1 cellular context compared by ENCODE assay signal in genomic region chr19:8552810-8553209, GRCh38.
TF ChIP-seq lines count a peak whose summit lies in the region.

No MANE protein-coding gene starts in this region.

TF ChIP-seq in H1, 55 proteins besides CTCF, POLR2A, EP300 and RAD21:
- TF ChIP-seq SP4 (IDR thresholded peaks at IDR 0.05; ENCODE audit: low read length) (peak; percentile 82; the same call in 1 of the 2 replicates), TCF12 (IDR thresholded peaks at IDR 0.05; ENCODE audit: low read depth, low read length) (no peak), RFX5 (IDR thresholded peaks at IDR 0.05; ENCODE audit: borderline replicate concordance, low read depth, low read length) (no peak), SP1 (IDR thresholded peaks at IDR 0.05; ENCODE audit: low read depth, low read length) (no peak), SIN3A (conservative IDR thresholded peaks at IDR 0.05 in 1 of 2, IDR thresholded peaks at IDR 0.05 in 1 of 2; ENCODE audit: low read depth in 1 of 2, low read length in 2 of 2) (peak; percentile 90 to 94; a peak in 3 of 4 replicates), TEAD4 (IDR thresholded peaks at IDR 0.05; ENCODE audit: low read depth, low read length) (peak; percentile 6; the same call in 1 of the 2 replicates), GTF2F1 (IDR thresholded peaks at IDR 0.05; ENCODE audit: borderline replicate concordance, low read depth, low read length) (no peak), ASH2L (IDR thresholded peaks at IDR 0.05; ENCODE audit: low read length) (no peak), SIX5 (IDR thresholded peaks at IDR 0.05; ENCODE audit: low read depth, low read length) (peak; percentile 87), SAP30 (IDR thresholded peaks at IDR 0.05; ENCODE audit: insufficient read depth, insufficient replicate concordance, low read length) (no peak), CTBP2 (IDR thresholded peaks at IDR 0.05; ENCODE audit: borderline replicate concordance, insufficient read depth, insufficient read length, low read length) (no peak), CHD1 (IDR thresholded peaks at IDR 0.05; ENCODE audit: low read depth, low read length) (no peak), SP2 (IDR thresholded peaks at IDR 0.05; ENCODE audit: low read length) (no peak), GABPA (IDR thresholded peaks at IDR 0.05; ENCODE audit: borderline replicate concordance, insufficient read depth, low read length) (peak; percentile 98), CHD7 (IDR thresholded peaks at IDR 0.05; ENCODE audit: insufficient replicate concordance, low read length) (no peak), JUND (IDR thresholded peaks at IDR 0.05; ENCODE audit: low read length) (no peak), ZNF274 (IDR thresholded peaks at IDR 0.05; ENCODE audit: borderline replicate concordance, extremely low read depth, low read length) (no peak), KDM4A (IDR thresholded peaks at IDR 0.05; ENCODE audit: low read depth, low read length, severe bottlenecking) (no peak), NRF1 (IDR thresholded peaks at IDR 0.05; ENCODE audit: low read depth, low read length) (no peak), BRCA1 (IDR thresholded peaks at IDR 0.05; ENCODE audit: low read depth, low read length) (peak; percentile 70), PHF8 (conservative IDR thresholded peaks at IDR 0.05; ENCODE audit: low read depth, low read length) (no peak), E2F6 (IDR thresholded peaks at IDR 0.05) (no peak), CHD2 (IDR thresholded peaks at IDR 0.05; ENCODE audit: low read length) (peak; percentile 50; the same call in 1 of the 2 replicates), CREB1 (IDR thresholded peaks at IDR 0.05) (no peak), HDAC6 (IDR thresholded peaks at IDR 0.05; ENCODE audit: low read depth, low read length) (no peak), POLR2AphosphoS5 (IDR thresholded peaks at IDR 0.05; ENCODE audit: low read depth, low read length) (no peak), EGR1 (IDR thresholded peaks at IDR 0.05; ENCODE audit: borderline replicate concordance, low read depth, low read length) (no peak), MAFK (IDR thresholded peaks at IDR 0.05; ENCODE audit: low read depth, low read length) (no peak), BACH1 (IDR thresholded peaks at IDR 0.05; ENCODE audit: low read length) (no peak), CEBPB (IDR thresholded peaks at IDR 0.05; ENCODE audit: low read depth, low read length) (no peak), SUZ12 (IDR thresholded peaks at IDR 0.05; ENCODE audit: low read length) (no peak), FOSL1 (IDR thresholded peaks at IDR 0.05; ENCODE audit: insufficient read depth, low read depth, low read length) (no peak), YY1 (IDR thresholded peaks at IDR 0.05; ENCODE audit: low read depth, low read length) (peak; percentile 99), SIRT6 (IDR thresholded peaks at IDR 0.05; ENCODE audit: low read length) (no peak), RBBP5 (IDR thresholded peaks at IDR 0.05; ENCODE audit: borderline replicate concordance, low read depth, low read length) (no peak), HDAC2 (IDR thresholded peaks at IDR 0.05; ENCODE audit: borderline replicate concordance in 1 of 2, low read depth in 2 of 2, low read length in 2 of 2) (no peak), TBP (IDR thresholded peaks at IDR 0.05; ENCODE audit: low read depth, low read length) (no peak), NANOG (IDR thresholded peaks at IDR 0.05; ENCODE audit: insufficient read depth, low read depth, low read length, poor library complexity, severe bottlenecking) (no peak), MAX (IDR thresholded peaks at IDR 0.05) (no peak; the same call in 1 of the 2 replicates), TAF7 (optimal IDR thresholded peaks at IDR 0.05; ENCODE audit: borderline replicate concordance, low read depth, low read length) (no peak), BCL11A (IDR thresholded peaks at IDR 0.05; ENCODE audit: low read depth in 2 of 2, low read length in 2 of 2) (no peak), KDM1A (IDR thresholded peaks at IDR 0.05; ENCODE audit: borderline replicate concordance, low read length) (no peak), KDM5A (IDR thresholded peaks at IDR 0.05; ENCODE audit: low read length) (no peak), POU5F1 (IDR thresholded peaks at IDR 0.05; ENCODE audit: low read depth, low read length) (no peak), SRF (IDR thresholded peaks at IDR 0.05; ENCODE audit: low read depth, low read length) (peak; percentile 41; the same call in 1 of the 2 replicates), TAF1 (IDR thresholded peaks at IDR 0.05; ENCODE audit: low read depth, low read length) (0 out of 2 replicates have a peak, but pooled peaks have one; percentile 17), RNF2 (IDR thresholded peaks at IDR 0.05; ENCODE audit: borderline replicate concordance, low read depth, low read length, missing control alignments, poor library complexity, severe bottlenecking) (no peak), CBX8 (IDR thresholded peaks at IDR 0.05; ENCODE audit: borderline replicate concordance, low read depth, low read length) (no peak), CBX5 (IDR thresholded peaks at IDR 0.05; ENCODE audit: low read depth, low read length) (no peak), EZH2 (IDR thresholded peaks at IDR 0.05; ENCODE audit: low read depth, low read length, severe bottlenecking) (no peak), JUN (IDR thresholded peaks at IDR 0.05; ENCODE audit: low read depth, low read length) (no peak), RXRA (IDR thresholded peaks at IDR 0.05; ENCODE audit: insufficient read depth, low read depth, low read length) (no peak)
- TF ChIP-seq, protein P1, sequence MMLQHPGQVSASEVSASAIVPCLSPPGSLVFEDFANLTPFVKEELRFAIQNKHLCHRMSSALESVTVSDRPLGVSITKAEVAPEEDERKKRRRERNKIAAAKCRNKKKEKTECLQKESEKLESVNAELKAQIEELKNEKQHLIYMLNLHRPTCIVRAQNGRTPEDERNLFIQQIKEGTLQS (IDR thresholded peaks at IDR 0.05; ENCODE audit: insufficient read depth, low read depth, low read length): no peak
- TF ChIP-seq, protein P2, sequence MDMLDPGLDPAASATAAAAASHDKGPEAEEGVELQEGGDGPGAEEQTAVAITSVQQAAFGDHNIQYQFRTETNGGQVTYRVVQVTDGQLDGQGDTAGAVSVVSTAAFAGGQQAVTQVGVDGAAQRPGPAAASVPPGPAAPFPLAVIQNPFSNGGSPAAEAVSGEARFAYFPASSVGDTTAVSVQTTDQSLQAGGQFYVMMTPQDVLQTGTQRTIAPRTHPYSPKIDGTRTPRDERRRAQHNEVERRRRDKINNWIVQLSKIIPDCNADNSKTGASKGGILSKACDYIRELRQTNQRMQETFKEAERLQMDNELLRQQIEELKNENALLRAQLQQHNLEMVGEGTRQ (IDR thresholded peaks at IDR 0.05; ENCODE audit: low read length): no peak
- TF ChIP-seq, protein P3, sequence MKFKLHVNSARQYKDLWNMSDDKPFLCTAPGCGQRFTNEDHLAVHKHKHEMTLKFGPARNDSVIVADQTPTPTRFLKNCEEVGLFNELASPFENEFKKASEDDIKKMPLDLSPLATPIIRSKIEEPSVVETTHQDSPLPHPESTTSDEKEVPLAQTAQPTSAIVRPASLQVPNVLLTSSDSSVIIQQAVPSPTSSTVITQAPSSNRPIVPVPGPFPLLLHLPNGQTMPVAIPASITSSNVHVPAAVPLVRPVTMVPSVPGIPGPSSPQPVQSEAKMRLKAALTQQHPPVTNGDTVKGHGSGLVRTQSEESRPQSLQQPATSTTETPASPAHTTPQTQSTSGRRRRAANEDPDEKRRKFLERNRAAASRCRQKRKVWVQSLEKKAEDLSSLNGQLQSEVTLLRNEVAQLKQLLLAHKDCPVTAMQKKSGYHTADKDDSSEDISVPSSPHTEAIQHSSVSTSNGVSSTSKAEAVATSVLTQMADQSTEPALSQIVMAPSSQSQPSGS (IDR thresholded peaks at IDR 0.05; ENCODE audit: low read length): peak; percentile 81; the same call in 1 of the 2 replicates
